Comparison of ENCODE assay signal across 14 cellular contexts in the genomic region with DNA sequence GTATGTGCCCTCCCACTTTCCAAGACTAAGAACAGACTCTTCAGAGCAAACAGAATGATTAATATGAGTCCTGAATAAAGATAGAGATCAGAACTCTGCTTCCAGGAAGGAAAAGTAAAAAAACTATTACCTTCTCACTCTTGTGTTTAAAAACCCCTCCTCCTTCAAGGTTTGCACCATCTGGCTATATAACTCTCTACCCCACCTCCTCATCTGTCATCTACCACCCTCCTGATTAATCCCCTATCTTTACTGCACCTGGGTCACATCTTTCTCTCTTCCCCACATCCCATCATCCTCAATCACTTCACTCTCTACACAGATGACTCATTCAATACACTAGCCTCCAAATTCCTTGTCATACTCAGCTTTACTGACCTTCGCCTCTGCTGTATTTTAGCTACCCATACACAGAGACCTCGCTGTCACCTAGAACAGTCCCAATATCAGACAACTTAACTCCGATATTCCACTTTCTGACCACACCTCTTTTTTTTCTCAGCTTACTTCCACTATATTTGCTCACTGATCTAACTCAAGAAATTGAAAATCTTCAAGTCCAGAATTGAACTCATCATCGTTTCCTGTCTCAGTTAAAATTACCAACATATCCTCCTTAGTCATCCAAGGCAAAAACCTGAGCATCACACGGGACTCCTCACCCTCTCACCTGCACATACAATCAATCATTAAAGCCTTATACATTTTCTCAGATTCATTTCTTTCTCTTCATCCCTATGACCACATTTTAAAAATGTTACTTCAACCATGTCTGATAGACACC. TPM values are rescaled to one million over a fixed set of nuclear protein-coding genes. Genes with fewer than 3 reads are reported as not detected.
DNase-seq lines count a peak whose midpoint lies in the region; ATAC-seq and TF ChIP-seq lines count a peak whose summit lies in the region.
"Had no signal": no experiment of that assay in that cellular context is flagged by ENCODE, and none has a peak within 500 bp of the region (broad histone marks: within the 10 kb centered on the region; RNA-seq: fewer than 3 reads in every experiment).

No MANE protein-coding gene starts in this region.

- H3K4me1 ChIP-seq in HCT116 (ENCODE audit: control insufficient read depth in 1 of 2, insufficient read depth in 2 of 2, low read length in 2 of 2) (peaks cover 21 to 49% of the 10 kb centered on the region in 2 experiments), RWPE2 (ENCODE audit: insufficient read depth, poor library complexity, severe bottlenecking) (peaks cover 20% of the 10 kb centered on the region), foreskin keratinocyte (peaks cover 17% of the 10 kb centered on the region)

- H3K36me3 ChIP-seq in HCT116 (ENCODE audit: control insufficient read depth in 1 of 2, insufficient read depth in 2 of 2, low read length in 2 of 2) (no peaks in the 10 kb centered on the region; a peak in 1 of 4 replicates), RWPE2 (ENCODE audit: low read depth) (no peaks in the 10 kb centered on the region; the same call in 1 of the 2 replicates)

- TF ChIP-seq CTCF in HCT116 (IDR thresholded peaks at IDR 0.05 in 2 of 3, conservative IDR thresholded peaks at IDR 0.05 in 1 of 3; ENCODE audit: borderline replicate concordance in 1 of 3, insufficient read depth in 1 of 3, low read depth in 2 of 3, low read length in 2 of 3) (no peak), RWPE2 (IDR thresholded peaks at IDR 0.05; ENCODE audit: poor library complexity, severe bottlenecking) (no peak), foreskin keratinocyte (conservative IDR thresholded peaks at IDR 0.05) (no peak)

- peak overlapping the region; percentile 44 for H3K4me2 ChIP-seq in HCT116 (ENCODE audit: low read length)

- H4K20me1 ChIP-seq in HCT116 (ENCODE audit: insufficient read depth): no peaks in the 10 kb centered on the region; the same call in 1 of the 2 replicates

- no peaks in the 10 kb centered on the region for H3K9me3 Mint-ChIP-seq in activated CD8-positive, alpha-beta memory T cell treated with anti-CD3 and anti-CD28 coated beads, Interleukin-2, amount 10 ng/mL, durations not matched to agents 7 days and 5 days (ENCODE audit: low read depth)
- H3K9me3 Mint-ChIP-seq: activated B cell treated with CpG ODN at 0.5 μM for 24 hours; activated T-helper 2 cell treated with anti-CD3 and anti-CD28 coated beads, Interferon-gamma antibody, Interleukin-2, Interleukin-4, amounts not matched to agents 10 μg/mL and 5 μg/mL and 100 μg/mL, durations not matched to agents 14 hours and 24 hours and 36 hours had no signal

- no peak for TF ChIP-seq RAD21 in HCT116 (IDR thresholded peaks at IDR 0.05; ENCODE audit: low read depth)

- H2AFZ ChIP-seq in HCT116 (ENCODE audit: low read depth, low read length, poor library complexity, severe bottlenecking): no peak overlapping the region

- RAD21 ChIA-PET in HCT116 (lab: Charles Lee; ENCODE audit: low non-redundant PET in 1 of 2, low total read pairs in 2 of 2, uncharacterized antibody in 2 of 2, unreplicated experiment in 2 of 2): no interaction called here

- no peak overlapping the region for H3K4me3 ChIP-seq in HCT116 (replicated peaks in 1 of 2; ENCODE audit: low read depth in 1 of 2, low read length in 2 of 2)
- no peak overlapping the region for H3K4me3 ChIP-seq in RWPE2 (ENCODE audit: severe bottlenecking)

- no peaks in the 10 kb centered on the region for H3K9me2 ChIP-seq in HCT116 (ENCODE audit: insufficient read depth)

- peaks cover 61% of the 10 kb centered on the region for H3K79me2 ChIP-seq in HCT116 (ENCODE audit: insufficient read depth, low read length)

- H3K27me3 ChIP-seq in HCT116 (ENCODE audit: insufficient read depth, low read length) (no peaks in the 10 kb centered on the region), RWPE2 (ENCODE audit: insufficient read depth, poor library complexity, severe bottlenecking) (no peaks in the 10 kb centered on the region), foreskin keratinocyte (no peaks in the 10 kb centered on the region)

- peaks cover 26% of the 10 kb centered on the region for H3K4me1 Mint-ChIP-seq in activated CD8-positive, alpha-beta memory T cell treated with anti-CD3 and anti-CD28 coated beads, Interleukin-2, amount 10 ng/mL, durations not matched to agents 7 days and 5 days

- no TSS peak for BruUV-seq in HCT116 (replicated peaks; lab: Mats Ljungman, UMichigan)

- H3K27ac Mint-ChIP-seq in activated CD8-positive, alpha-beta memory T cell treated with anti-CD3 and anti-CD28 coated beads, Interleukin-2, amount 10 ng/mL, durations not matched to agents 7 days and 5 days: no peak overlapping the region
- H3K27ac Mint-ChIP-seq: activated B cell treated with CpG ODN at 0.5 μM for 24 hours; activated T-helper 2 cell treated with anti-CD3 and anti-CD28 coated beads, Interferon-gamma antibody, Interleukin-2, Interleukin-4, amounts not matched to agents 10 μg/mL and 5 μg/mL and 100 μg/mL, durations not matched to agents 14 hours and 24 hours and 36 hours had no signal

- H3K9me3 ChIP-seq in HCT116 (ENCODE audit: control insufficient read depth in 1 of 2, insufficient read depth in 1 of 2, low read depth in 1 of 2, low read length in 2 of 2) (no peaks in the 10 kb centered on the region), RWPE2 (ENCODE audit: severe bottlenecking) (no peaks in the 10 kb centered on the region)

- no peaks in the 10 kb centered on the region for H3K36me3 Mint-ChIP-seq in activated CD8-positive, alpha-beta memory T cell treated with anti-CD3 and anti-CD28 coated beads, Interleukin-2, amount 10 ng/mL, durations not matched to agents 7 days and 5 days

- no peaks in the 10 kb centered on the region for H3K27me3 Mint-ChIP-seq in activated CD8-positive, alpha-beta memory T cell treated with anti-CD3 and anti-CD28 coated beads, Interleukin-2, amount 10 ng/mL, durations not matched to agents 7 days and 5 days
- H3K27me3 Mint-ChIP-seq: activated B cell treated with CpG ODN at 0.5 μM for 24 hours had no signal

- no peak overlapping the region for H3K4me3 Mint-ChIP-seq in activated CD8-positive, alpha-beta memory T cell treated with anti-CD3 and anti-CD28 coated beads, Interleukin-2, amount 10 ng/mL, durations not matched to agents 7 days and 5 days
- H3K4me3 Mint-ChIP-seq: activated B cell treated with CpG ODN at 0.5 μM for 24 hours had no signal

- H3K27ac ChIP-seq in HCT116 (ENCODE audit: low read depth, low read length): no peak overlapping the region
- peak overlapping the region; percentile 44 for H3K27ac ChIP-seq in RWPE2 (ENCODE audit: poor library complexity, severe bottlenecking)
- H3K27ac ChIP-seq in foreskin keratinocyte: no peak overlapping the region

- DNase-seq in DMS 273 treated with DMSO at 0.1 percent for 48 hours (lab: John Stamatoyannopoulos, UW): peak; percentile 100
- no peak for DNase-seq in HCT116 (ENCODE audit: low read depth, low spot score)
- no peak for DNase-seq in RWPE2 (ENCODE audit: low spot score)
- peak; percentile 37 to 61 for DNase-seq in foreskin keratinocyte
- DNase-seq in activated CD8-positive, alpha-beta memory T cell treated with anti-CD3 and anti-CD28 coated beads, Interleukin-2, amount 10 ng/mL, durations not matched to agents 7 days and 5 days: no peak
- no peak for DNase-seq in Ammon's horn (ENCODE audit: low spot score)
- no peak for DNase-seq in cerebellum (ENCODE audit: low spot score)
- DNase-seq: activated B cell treated with CpG ODN at 0.5 μM for 24 hours; Calu3; NCI-H1417 treated with DMSO at 0.1 percent for 48 hours; RPMI8226; stimulated activated naive CD8-positive, alpha-beta T cell treated with anti-CD3 and anti-CD28 coated beads, Interleukin-15, Interleukin-2, amounts not matched to agents 100 U/mL and 50 U/mL, for 24 hours had no signal

- ATAC-seq in HCT116 (no peak), RWPE2 (ENCODE audit: low read depth) (peak; percentile 56), foreskin keratinocyte (peak; percentile 57), GM18907 (IDR thresholded peaks at IDR 0.05; ENCODE audit: unreplicated experiment) (no peak)
- no peak for ATAC-seq in activated CD8-positive, alpha-beta memory T cell treated with anti-CD3 and anti-CD28 coated beads, Interleukin-2, amount 10 ng/mL, durations not matched to agents 7 days and 5 days
- ATAC-seq: stimulated activated naive CD8-positive, alpha-beta T cell treated with anti-CD3 and anti-CD28 coated beads, Interleukin-15, Interleukin-2, amounts not matched to agents 100 U/mL and 50 U/mL, for 24 hours had no signal

- H3K9ac ChIP-seq in HCT116 (ENCODE audit: low read length): no peak overlapping the region

- intact Hi-C loops in HCT116 (cut with micrococcal nuclease): no loop called here

- CTCF ChIA-PET in HCT116 (lab: Charles Lee): no interaction called here
- CTCF ChIA-PET in activated CD8-positive, alpha-beta memory T cell treated with anti-CD3 and anti-CD28 coated beads, Interleukin-2, amount 10 ng/mL, durations not matched to agents 7 days and 5 days (lab: Charles Lee): no interaction called here

- POLR2A ChIA-PET in HCT116 (lab: Charles Lee): no interaction called here

- TF ChIP-seq POLR2A in HCT116 (IDR thresholded peaks at IDR 0.05; ENCODE audit: borderline replicate concordance, extremely low read depth, insufficient read depth, insufficient read length): no peak

TF ChIP-seq in HCT116, 20 proteins besides CTCF, POLR2A, EP300 and RAD21 (continues in another document):
- TF ChIP-seq, protein P1, sequence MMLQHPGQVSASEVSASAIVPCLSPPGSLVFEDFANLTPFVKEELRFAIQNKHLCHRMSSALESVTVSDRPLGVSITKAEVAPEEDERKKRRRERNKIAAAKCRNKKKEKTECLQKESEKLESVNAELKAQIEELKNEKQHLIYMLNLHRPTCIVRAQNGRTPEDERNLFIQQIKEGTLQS (IDR thresholded peaks at IDR 0.05): no peak
- no peak for TF ChIP-seq EZH2 (IDR thresholded peaks at IDR 0.05)

RNA-seq across cellular contexts. Expression of a gene that starts 3.6 kb away (rescaled TPM):
- total RNA-seq in HCT116 (2021; ENCODE audit: unreplicated experiment): 28.0 TPM
- 25.5 and 26.3 TPM in 2 replicates for polyA plus RNA-seq in HCT116 (2012)
- 22.3 and 24.5 TPM in 2 replicates for total RNA-seq in foreskin keratinocyte
- 16.8 and 19.9 TPM in 2 replicates for polyA plus RNA-seq in foreskin keratinocyte
- 10 to 100 TPM; 20.3 to 30.0 TPM for total RNA-seq in activated CD8-positive, alpha-beta memory T cell treated with anti-CD3 and anti-CD28 coated beads, Interleukin-2, amount 10 ng/mL, durations not matched to agents 7 days and 5 days
- total RNA-seq in cerebellum: 65.8 TPM

Comparison
In these comparisons a context has a peak if more than half of its experiments do, and no peak if none do; other contexts are left out.
1. DNase-seq: peak in DMS 273 treated with DMSO at 0.1 percent for 48 hours (single experiment) and foreskin keratinocyte (2 of 2); none in HCT116 (single experiment), RWPE2 (single experiment), activated CD8-positive, alpha-beta memory T cell treated with anti-CD3 and anti-CD28 coated beads, Interleukin-2, amount 10 ng/mL, durations not matched to agents 7 days and 5 days (single experiment), Ammon's horn (single experiment) and cerebellum (single experiment).
2. ATAC-seq: peak in RWPE2 (single experiment) and foreskin keratinocyte (single experiment); none in HCT116 (single experiment), activated CD8-positive, alpha-beta memory T cell treated with anti-CD3 and anti-CD28 coated beads, Interleukin-2, amount 10 ng/mL, durations not matched to agents 7 days and 5 days (single experiment) and GM18907 (single experiment).